8 cellular contexts compared by ENCODE assay signal in the genomic region with DNA sequence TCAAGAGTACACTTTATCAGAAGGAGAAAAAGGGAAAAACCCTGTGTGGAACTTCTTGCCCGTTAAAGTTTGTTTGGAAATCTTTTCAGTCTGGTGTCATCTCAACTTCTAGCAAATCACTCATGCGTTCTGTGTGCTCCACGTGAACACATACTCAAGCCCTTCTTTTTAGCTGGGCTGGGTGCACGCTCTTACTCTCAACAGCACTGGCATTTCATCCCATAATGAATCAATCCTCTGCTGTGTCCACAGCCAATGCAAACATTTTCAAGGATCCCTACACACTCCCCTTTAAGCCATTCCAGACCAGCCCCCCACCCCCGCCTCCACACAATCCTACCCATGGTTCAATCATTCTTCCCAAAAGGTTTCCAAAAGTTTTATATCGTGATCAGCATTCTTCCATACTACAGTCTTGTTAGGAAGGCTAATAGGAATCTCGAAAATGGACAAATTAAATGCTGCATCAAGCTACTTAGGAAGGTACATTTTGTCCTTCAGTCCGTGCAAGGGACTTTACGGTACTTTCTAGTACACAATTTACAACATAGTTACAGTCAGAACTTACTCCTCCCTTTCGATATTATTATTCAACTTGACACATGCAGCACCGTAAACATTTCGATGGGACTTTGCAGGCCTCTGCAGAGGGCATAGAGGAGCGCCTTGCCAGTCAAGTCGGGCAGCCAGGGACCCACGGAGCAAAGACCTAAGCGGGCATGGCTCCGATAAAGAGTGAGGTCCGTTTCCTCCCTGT. TPM values are rescaled to one million over a fixed set of nuclear protein-coding genes. Genes with fewer than 3 reads are reported as not detected.
DNase-seq lines count a peak whose midpoint lies in the region; ATAC-seq and TF ChIP-seq lines count a peak whose summit lies in the region.

No MANE protein-coding gene starts in this region.

- peak overlapping the region; percentile 91 for H3K4me3 Mint-ChIP-seq in neural crest cell

- H3K27me3 Mint-ChIP-seq in neural crest cell (ENCODE audit: low read depth): peaks cover 75% of the 10 kb centered on the region

- H3K27me3 ChIP-seq in SJSA1 (replicated peaks) (no peaks in the 10 kb centered on the region), endocrine pancreas (ENCODE audit: control insufficient read depth, insufficient read depth, low read length) (no peaks in the 10 kb centered on the region)

- peak in 1 of 2 experiments; percentile 37 for DNase-seq in SJSA1 (ENCODE audit: low read depth in 1 of 2, low spot score in 2 of 2)
- no peak for DNase-seq in neural crest cell (ENCODE audit: low read depth, low spot score)
- no peak for DNase-seq in activated effector memory CD4-positive, alpha-beta T cell treated with Interleukin-2 at 50 U/mL for 16 hours
- no peak for DNase-seq in activated gamma-delta T cell treated with Interleukin-2 at 50 U/mL for 16 hours
- no peak for DNase-seq in NOMO-1 treated with dmso at 0.1 percent for 144 hours (lab: John Stamatoyannopoulos, UW; ENCODE audit: unreplicated experiment)

- peaks cover 10% of the 10 kb centered on the region for H3K36me3 ChIP-seq in SJSA1
- no peaks in the 10 kb centered on the region for H3K36me3 ChIP-seq in endocrine pancreas (ENCODE audit: control insufficient read depth, insufficient read depth, low read length)

- peaks cover 49% of the 10 kb centered on the region for H3K4me1 Mint-ChIP-seq in neural crest cell

- H3K9me3 ChIP-seq in SJSA1 (replicated peaks) (no peaks in the 10 kb centered on the region), endocrine pancreas (ENCODE audit: control insufficient read depth, low read length) (no peaks in the 10 kb centered on the region)

- H3K27ac Mint-ChIP-seq in neural crest cell (ENCODE audit: unreplicated experiment): no peak overlapping the region

- H3K4me1 ChIP-seq in SJSA1 (replicated peaks) (peaks cover 25% of the 10 kb centered on the region), endocrine pancreas (ENCODE audit: control insufficient read depth, insufficient read depth, low read length) (peaks cover 4% of the 10 kb centered on the region)

- H3K27ac ChIP-seq in C4-2B (peak overlapping the region; percentile 96), SJSA1 (peak overlapping the region; percentile 87)

- H3K9me3 Mint-ChIP-seq in neural crest cell: no peaks in the 10 kb centered on the region

- H3K36me3 Mint-ChIP-seq in neural crest cell (ENCODE audit: low read depth): no peaks in the 10 kb centered on the region

- peak overlapping the region; percentile 63 for H3K9ac ChIP-seq in endocrine pancreas (ENCODE audit: control insufficient read depth, insufficient read depth, low read length)

- H3K4me3 ChIP-seq in SJSA1: peak overlapping the region; percentile 95
- H3K4me3 ChIP-seq in endocrine pancreas (ENCODE audit: control insufficient read depth, insufficient read depth, low read length): peak overlapping the region; percentile 71

- peak; percentile 7 for ATAC-seq in GM19395 (IDR thresholded peaks at IDR 0.05; ENCODE audit: unreplicated experiment)

- TF ChIP-seq CTCF in C4-2B (conservative IDR thresholded peaks at IDR 0.05) (no peak), neural crest cell (conservative IDR thresholded peaks at IDR 0.05) (no peak)

RNA-seq across cellular contexts. Expression of gene PTGR3, which starts 1.5 kb away (rescaled TPM):
- total RNA-seq in SJSA1 (2014; rRNA removed; shearing (Covaris generic)): 16.2 and 17.4 TPM in 2 replicates
- total RNA-seq in neural crest cell: 9.2 and 12.1 TPM in 2 replicates

RNA-seq across cellular contexts. Expression of gene TSHZ1, which starts 3.1 kb away (rescaled TPM):
- 8.1 and 12.4 TPM in 2 replicates for total RNA-seq in SJSA1 (2014; rRNA removed; shearing (Covaris generic))
- 6.7 and 6.9 TPM in 2 replicates for total RNA-seq in neural crest cell
